In the genomic region with DNA sequence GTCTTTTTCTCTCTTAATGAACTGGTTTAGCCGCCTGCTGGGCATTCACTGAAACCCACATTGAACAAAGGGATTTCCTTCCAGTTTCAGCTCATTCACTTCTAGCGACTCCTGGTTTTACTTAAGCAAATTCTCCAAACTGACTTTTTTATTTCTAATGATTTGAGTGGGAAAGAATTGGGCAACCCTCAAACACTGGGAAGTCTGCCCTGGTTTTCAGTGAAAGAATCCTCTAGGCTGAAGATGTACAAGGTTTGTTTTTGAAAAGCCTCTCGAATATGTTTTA, we compare ENCODE assay signal across 12 cellular contexts. TPM values are rescaled to one million over a fixed set of nuclear protein-coding genes. Genes with fewer than 3 reads are reported as not detected.
A peak's percentile ranks its signal among the peaks of the same experiment; 100 is the strongest.
DNase-seq lines count a peak whose midpoint lies in the region; ATAC-seq and TF ChIP-seq lines count a peak whose summit lies in the region.
"Had no signal": no experiment of that assay in that cellular context is flagged by ENCODE, and none has a peak within 500 bp of the region (broad histone marks: within the 10 kb centered on the region; RNA-seq: fewer than 3 reads in every experiment).

No MANE protein-coding gene starts in this region.

- TF ChIP-seq CTCF in astrocyte of the cerebellum (IDR thresholded peaks at IDR 0.05; ENCODE audit: low read depth, low read length, missing control alignments) (peak; percentile 71), heart right ventricle (IDR thresholded peaks at IDR 0.05) (peak in 7 of 9 donors; percentile 18 to 55 (median 32))

- in situ Hi-C loops in astrocyte of the cerebellum (cut with HindIII; ENCODE audit: low sequenced_read_pairs) = no loop called here

- H3K36me3 ChIP-seq in heart right ventricle = peaks cover 0 to 27% (median 0%) of the 10 kb centered on the region in 9 donors

- H3K9me3 ChIP-seq in heart right ventricle = no peaks in the 10 kb centered on the region

- ATAC-seq in heart right ventricle (peak in 2 of 8 donors; percentile 20 to 32), HG03432 (IDR thresholded peaks at IDR 0.05; ENCODE audit: unreplicated experiment) (no peak), GM21723 (IDR thresholded peaks at IDR 0.05; ENCODE audit: unreplicated experiment) (no peak), HG03354 (IDR thresholded peaks at IDR 0.05; ENCODE audit: poor library complexity, severe bottlenecking, unreplicated experiment) (no peak)

- intact Hi-C loops in heart right ventricle (cut with DNase I) = loop anchor here in 1 of 10 donors (5.0 kb wide), 1 partner anchor 50 kb away; no protein-coding TSS in a partner anchor

- 47 to 53% methylated on average over 3 of the region's 3 CpGs for WGBS in heart right ventricle, 2 donors

- H3K27me3 ChIP-seq in heart right ventricle = no peaks in the 10 kb centered on the region

- DNase-seq in NCI-H2227 (lab: John Stamatoyannopoulos, UW; ENCODE audit: unreplicated experiment) (peak; percentile 14), NCI-H2227 treated with DMSO at 0.1 percent for 48 hours (lab: John Stamatoyannopoulos, UW) (no peak), astrocyte of the cerebellum (ENCODE audit: low read depth) (peak; percentile 79), heart right ventricle (no peak), superior temporal gyrus (ENCODE audit: extremely low spot score) (peak; percentile 22)
- DNase-seq: 8988T; activated CD4-positive, CD25-positive, alpha-beta regulatory T cell; activated naive CD4-positive, alpha-beta T cell treated with anti-CD3 and anti-CD28 coated beads for 36 hours; NCI-H345 had no signal

- H3K4me1 ChIP-seq in heart right ventricle = peaks cover 0 to 47% (median 32%) of the 10 kb centered on the region in 9 donors

- peak overlapping the region in 4 of 10 donors; percentile 1 to 55 (median 15) for H3K27ac ChIP-seq in heart right ventricle

- H3K4me3 ChIP-seq in astrocyte of the cerebellum (ENCODE audit: low read depth, low read length) = no peak overlapping the region
- no peak overlapping the region for H3K4me3 ChIP-seq in heart right ventricle

RNA-seq across cellular contexts. Expression of gene PLAGL1, which starts 45.5 kb away (rescaled TPM):
- 10 to 100 TPM in 6 of 10 donors, 1 to 10 TPM in 4; 9.0 to 24.6 (median 12.5) TPM for total RNA-seq in heart right ventricle
- 10 to 100 TPM in 1 of 2 donors, 1 to 10 TPM in 1; 5.4 to 24.6 TPM for polyA plus RNA-seq in heart right ventricle

Comparison
In these comparisons a context has a peak if more than half of its experiments do, and no peak if none do; other contexts are left out.
1. DNase-seq: peak in NCI-H2227 (single experiment), astrocyte of the cerebellum (single experiment) and superior temporal gyrus (single experiment); none in NCI-H2227 treated with DMSO at 0.1 percent for 48 hours (single experiment) and heart right ventricle (0 of 2).